ENCODE assay signal across 10 cellular contexts in the genomic region with DNA sequence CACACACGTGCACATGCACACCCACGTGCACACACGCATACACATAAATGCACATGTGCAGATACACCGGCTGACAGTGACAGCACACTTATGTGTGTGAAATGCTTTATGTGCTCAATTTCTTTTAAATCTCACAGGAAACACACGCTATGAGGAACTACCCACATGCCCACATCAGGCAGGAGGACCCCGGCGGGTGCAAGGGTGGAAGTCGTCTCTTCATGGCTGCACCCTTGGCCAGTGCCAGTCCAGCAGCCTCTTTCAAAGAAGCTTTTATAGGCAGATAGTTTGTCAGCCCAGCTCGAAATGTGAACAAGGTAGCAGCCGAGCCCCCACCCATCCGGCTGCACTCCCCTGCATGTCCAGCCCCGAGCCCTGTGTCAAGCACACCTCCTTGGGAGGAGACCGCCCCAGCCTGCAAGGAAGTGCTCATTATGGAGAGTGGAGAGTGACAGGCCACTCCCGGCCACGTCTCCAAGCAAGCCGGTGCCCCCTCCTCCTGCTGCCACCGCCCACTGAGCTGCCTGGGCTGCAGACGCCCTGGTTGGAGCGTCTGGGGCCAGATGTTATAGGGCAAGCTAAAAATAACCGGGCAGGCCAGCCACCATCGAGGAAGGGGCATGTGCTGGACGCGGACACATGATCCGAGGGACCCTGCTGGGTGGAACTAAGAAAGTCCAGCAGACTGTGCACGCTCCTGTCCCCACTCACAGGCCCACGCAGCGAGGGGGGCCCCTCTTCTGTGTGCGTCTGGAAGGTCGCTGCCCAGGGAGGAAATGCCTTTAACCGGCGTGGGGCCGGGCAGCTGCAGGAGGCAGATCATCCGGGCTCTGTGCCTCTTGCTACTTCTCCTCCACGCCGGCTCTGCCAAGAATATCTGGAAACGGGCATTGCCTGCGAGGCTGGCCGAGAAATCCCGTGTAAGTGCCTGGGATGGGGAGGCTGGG. TPM values are rescaled to one million over a fixed set of nuclear protein-coding genes. Genes with fewer than 3 reads are reported as not detected.
A peak's percentile ranks its signal among the peaks of the same experiment; 100 is the strongest.
DNase-seq lines count a peak whose midpoint lies in the region; ATAC-seq and TF ChIP-seq lines count a peak whose summit lies in the region.
"Had no signal": no experiment of that assay in that cellular context is flagged by ENCODE, and none has a peak within 500 bp of the region (broad histone marks: within the 10 kb centered on the region; RNA-seq: fewer than 3 reads in every experiment).

A gene with protein sequence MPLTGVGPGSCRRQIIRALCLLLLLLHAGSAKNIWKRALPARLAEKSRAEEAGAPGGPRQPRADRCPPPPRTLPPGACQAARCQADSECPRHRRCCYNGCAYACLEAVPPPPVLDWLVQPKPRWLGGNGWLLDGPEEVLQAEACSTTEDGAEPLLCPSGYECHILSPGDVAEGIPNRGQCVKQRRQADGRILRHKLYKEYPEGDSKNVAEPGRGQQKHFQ (plus strand): TSS at position 683 of the 947 bp plus-strand sequence. CDS start 94 bp downstream, at position 777.

- H3K4me3 ChIP-seq in CD8-positive, alpha-beta T cell (ENCODE audit: low read depth, low read length), result no peak within 1 kb of the TSS
- H3K4me3 ChIP-seq in left ventricle myocardium inferior, result peak within 1 kb of the TSS; percentile 59
- peak within 1 kb of the TSS in 1 of 2 donors; percentile 25 for H3K4me3 ChIP-seq in prostate gland

- intact Hi-C loops in CD8-positive, alpha-beta T cell (cut with DNase I, micrococcal nuclease), result no loop called here
- intact Hi-C loops in left ventricle myocardium inferior (cut with micrococcal nuclease) (no loop called here), prostate gland (cut with DNase I) (loop anchor here (5.0 kb wide), 1 partner anchor 208 kb away; a partner anchor contains a TSS)

- WGBS in prostate gland, result 19% methylated on average over 36 of the region's 39 CpGs

- DNase-seq in CD8-positive, alpha-beta T cell, result no peak
- DNase-seq in T-cell (peak in 1 of 34 experiments; percentile 3), left ventricle myocardium inferior (peak; percentile 19), prostate gland (ENCODE audit: low spot score) (no peak), putamen (ENCODE audit: low spot score) (no peak)
- no peak for DNase-seq in activated CD4-positive, alpha-beta T cell treated with anti-CD3 and anti-CD28 coated beads, Interleukin-2, amount 10 ng/mL, durations not matched to agents 7 days and 5 days

- no peaks in the 10 kb centered on the region for H3K36me3 Mint-ChIP-seq in CD8-positive, alpha-beta T cell
- no peaks in the 10 kb centered on the region for H3K36me3 Mint-ChIP-seq in T-cell
- H3K36me3 Mint-ChIP-seq in activated CD4-positive, alpha-beta T cell treated with anti-CD3 and anti-CD28 coated beads, Interleukin-2, amount 10 ng/mL, durations not matched to agents 7 days and 5 days (ENCODE audit: low read depth), result no peaks in the 10 kb centered on the region

- POLR2A ChIA-PET in CD8-positive, alpha-beta T cell (lab: Charles Lee), result no interaction called here
- POLR2A ChIA-PET in T-cell (lab: Charles Lee), result no interaction called here
- POLR2A ChIA-PET in activated CD4-positive, alpha-beta T cell treated with anti-CD3 and anti-CD28 coated beads, Interleukin-2, amount 10 ng/mL, durations not matched to agents 7 days and 5 days (lab: Charles Lee), result no interaction called here

- no peak within 1 kb of the TSS for H3K27ac Mint-ChIP-seq in CD8-positive, alpha-beta T cell
- no peak within 1 kb of the TSS for H3K27ac Mint-ChIP-seq in T-cell
- no peak within 1 kb of the TSS for H3K27ac Mint-ChIP-seq in activated CD4-positive, alpha-beta T cell treated with anti-CD3 and anti-CD28 coated beads, Interleukin-2, amount 10 ng/mL, durations not matched to agents 7 days and 5 days

- H3K4me1 ChIP-seq in CD8-positive, alpha-beta T cell (ENCODE audit: insufficient read depth, low read length), result peaks cover 12% of the 10 kb centered on the region
- peaks cover 15% of the 10 kb centered on the region for H3K4me1 ChIP-seq in left ventricle myocardium inferior
- H3K4me1 ChIP-seq in prostate gland (replicated peaks), result no peaks in the 10 kb centered on the region

- peaks cover 5% of the 10 kb centered on the region for H3K27me3 ChIP-seq in CD8-positive, alpha-beta T cell (ENCODE audit: insufficient read depth, low read length)
- H3K27me3 ChIP-seq in left ventricle myocardium inferior (ENCODE audit: low read depth) (peaks cover 38% of the 10 kb centered on the region), prostate gland (replicated peaks; ENCODE audit: insufficient read depth) (no peaks in the 10 kb centered on the region)

- H3K27ac ChIP-seq in CD8-positive, alpha-beta T cell (ENCODE audit: low read depth, low read length), result no peak within 1 kb of the TSS
- H3K27ac ChIP-seq in left ventricle myocardium inferior (replicated peaks) (peak within 1 kb of the TSS; percentile 53), prostate gland (peak within 1 kb of the TSS; percentile 57 to 72)

- H3K9me3 ChIP-seq in CD8-positive, alpha-beta T cell (ENCODE audit: low read length), result no peaks in the 10 kb centered on the region
- H3K9me3 ChIP-seq in left ventricle myocardium inferior (replicated peaks) (no peaks in the 10 kb centered on the region), prostate gland (no peaks in the 10 kb centered on the region)

- H3K9me3 Mint-ChIP-seq in CD8-positive, alpha-beta T cell, result no peaks in the 10 kb centered on the region
- no peaks in the 10 kb centered on the region for H3K9me3 Mint-ChIP-seq in T-cell
- no peaks in the 10 kb centered on the region for H3K9me3 Mint-ChIP-seq in activated CD4-positive, alpha-beta T cell treated with anti-CD3 and anti-CD28 coated beads, Interleukin-2, amount 10 ng/mL, durations not matched to agents 7 days and 5 days

- H3K36me3 ChIP-seq in CD8-positive, alpha-beta T cell (ENCODE audit: insufficient read depth, low read length), result no peaks in the 10 kb centered on the region
- H3K36me3 ChIP-seq in left ventricle myocardium inferior (no peaks in the 10 kb centered on the region), prostate gland (no peaks in the 10 kb centered on the region)

- CTCF ChIA-PET in CD8-positive, alpha-beta T cell (lab: Charles Lee), result no interaction called here
- CTCF ChIA-PET in T-cell (lab: Charles Lee), result interaction anchor here in 1 of 2 donors (0.6 kb wide), 1 partner anchor 452 kb away, joined by 4 read pairs; no protein-coding TSS in a partner anchor
- CTCF ChIA-PET in activated CD4-positive, alpha-beta T cell treated with anti-CD3 and anti-CD28 coated beads, Interleukin-2, amount 10 ng/mL, durations not matched to agents 7 days and 5 days (lab: Charles Lee), result no interaction called here

- ATAC-seq in CD8-positive, alpha-beta T cell, result no peak
- ATAC-seq in T-cell (replicated peaks in 1 of 4) (peak in 3 of 4 experiments; percentile 27 to 40 (median 37)), GM18909 (IDR thresholded peaks at IDR 0.05; ENCODE audit: poor library complexity, unreplicated experiment) (no peak), GM18868 (IDR thresholded peaks at IDR 0.05; ENCODE audit: unreplicated experiment) (no peak)

- TF ChIP-seq POLR2A in prostate gland (IDR thresholded peaks at IDR 0.05), result no peak

- peaks cover 13% of the 10 kb centered on the region for H3K4me1 Mint-ChIP-seq in CD8-positive, alpha-beta T cell (ENCODE audit: low read depth)
- H3K4me1 Mint-ChIP-seq in T-cell, result peaks cover 13 to 14% (median 13%) of the 10 kb centered on the region in 3 donors
- H3K4me1 Mint-ChIP-seq in activated CD4-positive, alpha-beta T cell treated with anti-CD3 and anti-CD28 coated beads, Interleukin-2, amount 10 ng/mL, durations not matched to agents 7 days and 5 days, result no peaks in the 10 kb centered on the region

- no peak for TF ChIP-seq CTCF in CD8-positive, alpha-beta T cell (IDR thresholded peaks at IDR 0.05)
- TF ChIP-seq CTCF in left ventricle myocardium inferior (IDR thresholded peaks at IDR 0.05; ENCODE audit: borderline replicate concordance) (no peak), prostate gland (IDR thresholded peaks at IDR 0.05) (no peak)

- H3K4me3 Mint-ChIP-seq in CD8-positive, alpha-beta T cell, result peak within 1 kb of the TSS; percentile 30
- H3K4me3 Mint-ChIP-seq in T-cell, result peak within 1 kb of the TSS in 2 of 3 donors; percentile 13 to 53
- H3K4me3 Mint-ChIP-seq in activated CD4-positive, alpha-beta T cell treated with anti-CD3 and anti-CD28 coated beads, Interleukin-2, amount 10 ng/mL, durations not matched to agents 7 days and 5 days, result no peak within 1 kb of the TSS

- peaks cover 63% of the 10 kb centered on the region for H3K27me3 Mint-ChIP-seq in CD8-positive, alpha-beta T cell (ENCODE audit: low read depth)
- peaks cover 51 to 64% of the 10 kb centered on the region in 2 donors for H3K27me3 Mint-ChIP-seq in T-cell
- H3K27me3 Mint-ChIP-seq in activated CD4-positive, alpha-beta T cell treated with anti-CD3 and anti-CD28 coated beads, Interleukin-2, amount 10 ng/mL, durations not matched to agents 7 days and 5 days, result peaks cover 42% of the 10 kb centered on the region

RNA-seq across cellular contexts. Expression of the gene that starts here (rescaled TPM):
- total RNA-seq in CD8-positive, alpha-beta T cell, result not detected
- not detected for total RNA-seq in T-cell
- 1.3 TPM for total RNA-seq in left ventricle myocardium inferior
- 10 to 100 TPM; 60.9 to 80.8 TPM for total RNA-seq in prostate gland
- not detected for total RNA-seq in activated CD4-positive, alpha-beta T cell treated with anti-CD3 and anti-CD28 coated beads, Interleukin-2, amount 10 ng/mL, durations not matched to agents 7 days and 5 days
- total RNA-seq: endothelial cell of umbilical vein; T-helper 2 cell treated with Interferon-gamma antibody and Interleukin-4, amounts not matched to agents 100 ng/mL and 5 ng/mL, for 36 hours had no signal

Comparison
In these comparisons a context has a peak if more than half of its experiments do, and no peak if none do; other contexts are left out.
1. RNA of the gene that starts here (total RNA-seq): 60.9 to 80.8 TPM in prostate gland; 1.3 TPM in left ventricle myocardium inferior (single experiment), not detected in CD8-positive, alpha-beta T cell, not detected in T-cell and not detected in activated CD4-positive, alpha-beta T cell treated with anti-CD3 and anti-CD28 coated beads, Interleukin-2, amount 10 ng/mL, durations not matched to agents 7 days and 5 days; every median in the first group is over 10 times any median in the second.
2. Peak in ATAC-seq in T-cell; RNA of the gene not detected or under 1 TPM.